In genomic region chr9:6827370-6827949, GRCh38 we compare ENCODE assay signal across 8 cellular contexts.
A peak's percentile ranks its signal among the peaks of the same experiment; 100 is the strongest.
DNase-seq lines count a peak whose midpoint lies in the region; ATAC-seq, FAIRE-seq and TF ChIP-seq lines count a peak whose summit lies in the region.

No MANE protein-coding gene starts in this region.

- H2AK5ac ChIP-seq in trophoblast cell (ENCODE audit: low read length) = no peak overlapping the region

- no peak overlapping the region for H3K4me2 ChIP-seq in trophoblast cell (ENCODE audit: low read length)

- H2BK120ac ChIP-seq in trophoblast cell (ENCODE audit: insufficient read depth, low read length, poor library complexity) = no peak overlapping the region

- H3K79me2 ChIP-seq in trophoblast cell (ENCODE audit: control insufficient read depth, insufficient read depth, low read length, poor library complexity) = no peaks in the 10 kb centered on the region

- H3K23ac ChIP-seq in trophoblast cell (ENCODE audit: low read length) = no peak overlapping the region

- no peak overlapping the region for H3K27ac ChIP-seq in CD8-positive, alpha-beta memory T cell (ENCODE audit: low read depth, low read length)
- H3K27ac ChIP-seq in esophagus squamous epithelium (no peak overlapping the region), trophoblast cell (ENCODE audit: low read depth, low read length) (no peak overlapping the region)
- no peak overlapping the region for H3K27ac ChIP-seq in effector memory CD4-positive, alpha-beta T cell (ENCODE audit: insufficient read depth, low read length, poor library complexity, severe bottlenecking)

- H3K36me3 Mint-ChIP-seq in CD8-positive, alpha-beta memory T cell = peaks cover 22 to 66% (median 30%) of the 10 kb centered on the region in 3 donors

- no peaks in the 10 kb centered on the region for H3K79me1 ChIP-seq in trophoblast cell (ENCODE audit: low read length)

- H3K9me3 Mint-ChIP-seq in CD8-positive, alpha-beta memory T cell = no peaks in the 10 kb centered on the region

- no peak overlapping the region for H3K9ac ChIP-seq in trophoblast cell (ENCODE audit: low read length)

- CTCF ChIA-PET in CD8-positive, alpha-beta memory T cell (lab: Charles Lee) = interaction anchor here (0.9 to 2.0 kb wide), 6 partner anchors 9 to 163 kb away, joined by 3 to 8 read pairs (median 4); no protein-coding TSS in a partner anchor

- peak overlapping the region in 2 of 8 donors; percentile 31 to 72 for H3K27ac Mint-ChIP-seq in CD8-positive, alpha-beta memory T cell

- peaks cover 9 to 24% (median 13%) of the 10 kb centered on the region in 3 donors for H3K4me1 Mint-ChIP-seq in CD8-positive, alpha-beta memory T cell

- ATAC-seq in GM18502 (IDR thresholded peaks at IDR 0.05; ENCODE audit: poor library complexity, unreplicated experiment) (peak; percentile 69), GM19328 (IDR thresholded peaks at IDR 0.05; ENCODE audit: unreplicated experiment) (no peak)

- DNase-seq in CD8-positive, alpha-beta memory T cell = peak in 3 of 5 donors; percentile 3 to 28 (median 4)
- DNase-seq in NCI-H1105 (lab: John Stamatoyannopoulos, UW) = peak; percentile 45
- no peak for DNase-seq in esophagus squamous epithelium (lab: John Stamatoyannopoulos, UW)
- DNase-seq in trophoblast cell = peak; percentile 38 to 74
- no peak for DNase-seq in effector memory CD4-positive, alpha-beta T cell

- H3K27me3 ChIP-seq in CD8-positive, alpha-beta memory T cell (ENCODE audit: insufficient read depth, low read length, poor library complexity, severe bottlenecking) = no peaks in the 10 kb centered on the region
- no peaks in the 10 kb centered on the region for H3K27me3 ChIP-seq in esophagus squamous epithelium
- no peaks in the 10 kb centered on the region for H3K27me3 ChIP-seq in trophoblast cell (ENCODE audit: insufficient read depth, low read length)
- no peaks in the 10 kb centered on the region for H3K27me3 ChIP-seq in effector memory CD4-positive, alpha-beta T cell (replicated peaks; ENCODE audit: control insufficient read depth, insufficient read depth, low read length, poor library complexity, severe bottlenecking)

- no peak overlapping the region for H4K12ac ChIP-seq in trophoblast cell (ENCODE audit: low read depth, low read length)

- POLR2A ChIA-PET in CD8-positive, alpha-beta memory T cell (lab: Charles Lee) = interaction anchor here (0.5 kb wide), 1 partner anchor 31 kb away, joined by 3 read pairs; no protein-coding TSS in a partner anchor

- H3K36me3 ChIP-seq in CD8-positive, alpha-beta memory T cell (ENCODE audit: insufficient read depth, low read length) = peaks cover 5% of the 10 kb centered on the region
- peaks cover 0 to 44% (median 0%) of the 10 kb centered on the region in 3 donors for H3K36me3 ChIP-seq in esophagus squamous epithelium
- H3K36me3 ChIP-seq in trophoblast cell (ENCODE audit: control insufficient read depth in 1 of 2, insufficient read depth in 2 of 2, low read length in 2 of 2) = peaks cover 0 to 4% of the 10 kb centered on the region in 2 experiments
- peaks cover 17% of the 10 kb centered on the region for H3K36me3 ChIP-seq in effector memory CD4-positive, alpha-beta T cell (ENCODE audit: control insufficient read depth, insufficient read depth, low read length)

- no peak overlapping the region for H3K4me3 ChIP-seq in CD8-positive, alpha-beta memory T cell (ENCODE audit: low read length)
- H3K4me3 ChIP-seq in esophagus squamous epithelium = no peak overlapping the region
- H3K4me3 ChIP-seq in trophoblast cell (ENCODE audit: low read depth, low read length) = no peak overlapping the region
- H3K4me3 ChIP-seq in effector memory CD4-positive, alpha-beta T cell (ENCODE audit: insufficient read depth, low read depth, low read length, poor library complexity, severe bottlenecking) = no peak overlapping the region

- peak; percentile 72 for FAIRE-seq in TTC549 (lab: Jason Lieb, UNC)

- WGBS in esophagus squamous epithelium, 2 donors = 41 to 56% methylated on average over 3 of the region's 3 CpGs
- WGBS in trophoblast cell (ENCODE audit: extremely low coverage, insufficient coverage, insufficient read length) = no CpG with 5 or more reads among the region's 3 CpGs

- H3K4me3 Mint-ChIP-seq in CD8-positive, alpha-beta memory T cell = no peak overlapping the region

- H3K27me3 Mint-ChIP-seq in CD8-positive, alpha-beta memory T cell = no peaks in the 10 kb centered on the region

- H3K14ac ChIP-seq in trophoblast cell (ENCODE audit: low read length) = no peak overlapping the region

- no peak overlapping the region for H3K4ac ChIP-seq in trophoblast cell (ENCODE audit: low read depth, low read length)

- H2AFZ ChIP-seq in trophoblast cell (ENCODE audit: insufficient read depth, low read length, poor library complexity) = no peak overlapping the region

- no peaks in the 10 kb centered on the region for H3K9me3 ChIP-seq in CD8-positive, alpha-beta memory T cell (ENCODE audit: low read length)
- H3K9me3 ChIP-seq in esophagus squamous epithelium (peaks cover 0 to 4% (median 0%) of the 10 kb centered on the region in 3 donors), trophoblast cell (ENCODE audit: insufficient read depth, low read depth, low read length) (no peaks in the 10 kb centered on the region)
- H3K9me3 ChIP-seq in effector memory CD4-positive, alpha-beta T cell (ENCODE audit: control insufficient read depth, low read length) = no peaks in the 10 kb centered on the region

- H4K8ac ChIP-seq in trophoblast cell (ENCODE audit: low read depth, low read length) = no peak overlapping the region

- TF ChIP-seq CTCF in esophagus squamous epithelium (IDR thresholded peaks at IDR 0.05) = peak in 4 of 6 experiments; percentile 19 to 51 (median 26)

- no peak overlapping the region for H4K91ac ChIP-seq in trophoblast cell (ENCODE audit: low read depth, low read length)

- H2BK12ac ChIP-seq in trophoblast cell (ENCODE audit: low read length) = no peak overlapping the region

- intact Hi-C loops in esophagus squamous epithelium (cut with DNase I) = no loop called here

- TF ChIP-seq POLR2A in esophagus squamous epithelium (IDR thresholded peaks at IDR 0.05) = no peak

- no peaks in the 10 kb centered on the region for H3K4me1 ChIP-seq in CD8-positive, alpha-beta memory T cell (ENCODE audit: insufficient read depth, low read length)
- H3K4me1 ChIP-seq in esophagus squamous epithelium (no peaks in the 10 kb centered on the region), trophoblast cell (ENCODE audit: control insufficient read depth in 1 of 2, insufficient read depth in 2 of 2, low read length in 2 of 2) (peaks cover 4 to 6% of the 10 kb centered on the region in 2 experiments)
- no peaks in the 10 kb centered on the region for H3K4me1 ChIP-seq in effector memory CD4-positive, alpha-beta T cell (ENCODE audit: control insufficient read depth, insufficient read depth, low read length, poor library complexity, severe bottlenecking)

- no peak overlapping the region for H3K18ac ChIP-seq in trophoblast cell (ENCODE audit: low read length)

- no peak overlapping the region for H2BK5ac ChIP-seq in trophoblast cell (ENCODE audit: low read depth, low read length, poor library complexity)

Comparison
In these comparisons a context has a peak if more than half of its experiments do, and no peak if none do; other contexts are left out.
1. DNase-seq: peak in CD8-positive, alpha-beta memory T cell (3 of 5), NCI-H1105 (single experiment) and trophoblast cell (2 of 2); none in esophagus squamous epithelium (single experiment) and effector memory CD4-positive, alpha-beta T cell (0 of 3).